In the genomic region with DNA sequence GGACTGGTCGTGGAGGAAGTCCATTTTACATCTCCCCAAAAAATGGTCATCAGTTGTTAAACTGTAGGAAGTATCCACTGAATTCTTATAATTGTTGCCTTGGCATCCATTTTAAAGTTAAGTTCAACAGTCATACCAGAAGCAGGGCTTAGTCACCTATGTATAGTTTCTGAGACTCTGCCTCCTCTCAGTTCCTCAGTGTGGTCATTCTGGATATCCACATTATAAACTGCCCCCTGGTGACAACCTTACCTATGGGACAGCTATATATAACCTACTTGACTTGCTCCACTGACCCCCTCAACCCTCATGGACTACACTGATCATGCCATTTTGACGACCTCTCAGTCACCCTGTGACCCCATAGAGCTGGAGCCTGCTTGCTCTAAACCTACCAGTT, we compare ENCODE assay signal across 14 cellular contexts.
A peak's percentile ranks its signal among the peaks of the same experiment; 100 is the strongest.
DNase-seq lines count a peak whose midpoint lies in the region; ATAC-seq lines count a peak whose summit lies in the region.
"Had no signal": no experiment of that assay in that cellular context is flagged by ENCODE, and none has a peak within 500 bp of the region (broad histone marks: within the 10 kb centered on the region; RNA-seq: fewer than 3 reads in every experiment).

No MANE protein-coding gene starts in this region.

- no peaks in the 10 kb centered on the region for H3K4me1 Mint-ChIP-seq in activated naive CD8-positive, alpha-beta T cell treated with anti-CD3 and anti-CD28 coated beads, Interleukin-2, amount 50 U/mL, for 24 hours
- H3K4me1 Mint-ChIP-seq: neural progenitor cell, T-helper 17 cell had no signal

- H3K27ac Mint-ChIP-seq in activated naive CD8-positive, alpha-beta T cell treated with anti-CD3 and anti-CD28 coated beads, Interleukin-2, amount 50 U/mL, for 24 hours, result no peak overlapping the region
- H3K27ac Mint-ChIP-seq: neural progenitor cell, T-helper 17 cell had no signal

- H3K27me3 Mint-ChIP-seq in activated naive CD8-positive, alpha-beta T cell treated with anti-CD3 and anti-CD28 coated beads, Interleukin-2, amount 50 U/mL, for 24 hours, result no peaks in the 10 kb centered on the region
- H3K27me3 Mint-ChIP-seq: T-helper 17 cell had no signal

- no peaks in the 10 kb centered on the region for H3K36me3 Mint-ChIP-seq in activated naive CD8-positive, alpha-beta T cell treated with anti-CD3 and anti-CD28 coated beads, Interleukin-2, amount 50 U/mL, for 24 hours (ENCODE audit: low read depth)
- H3K36me3 Mint-ChIP-seq: neural progenitor cell had no signal

- DNase-seq in activated naive CD8-positive, alpha-beta T cell treated with anti-CD3 and anti-CD28 coated beads, Interleukin-2, amount 50 U/mL, for 24 hours, result no peak
- DNase-seq in LoVo (ENCODE audit: low spot score) (no peak), GM19238 (ENCODE audit: insufficient read length, low spot score) (no peak), H4 (ENCODE audit: low spot score) (no peak)
- DNase-seq: left ventricle myocardium inferior; NCI-H1105 treated with DMSO at 0.1 percent for 48 hours; stimulated activated CD4-positive, alpha-beta T cell treated with anti-CD3 and anti-CD28 coated beads, Interleukin-15, amount 100 ng/mL, for 24 hours; stomach; T-helper 17 cell had no signal

- ATAC-seq in GM18508 (IDR thresholded peaks at IDR 0.05; ENCODE audit: insufficient read depth, unreplicated experiment), result peak; percentile 100
- peak; percentile 100 for ATAC-seq in GM21360 (IDR thresholded peaks at IDR 0.05; ENCODE audit: unreplicated experiment)
- peak; percentile 97 for ATAC-seq in HG02943 (IDR thresholded peaks at IDR 0.05; ENCODE audit: low read depth, unreplicated experiment)
- peak; percentile 100 for ATAC-seq in HG03565 (IDR thresholded peaks at IDR 0.05; ENCODE audit: unreplicated experiment)
- ATAC-seq in activated naive CD8-positive, alpha-beta T cell treated with anti-CD3 and anti-CD28 coated beads, Interleukin-2, amount 50 U/mL, for 24 hours, result no peak
- ATAC-seq: T-helper 17 cell had no signal

- H3K4me3 Mint-ChIP-seq in activated naive CD8-positive, alpha-beta T cell treated with anti-CD3 and anti-CD28 coated beads, Interleukin-2, amount 50 U/mL, for 24 hours, result no peak overlapping the region
- H3K4me3 Mint-ChIP-seq: neural progenitor cell, T-helper 17 cell had no signal

- H3K9me3 Mint-ChIP-seq in activated naive CD8-positive, alpha-beta T cell treated with anti-CD3 and anti-CD28 coated beads, Interleukin-2, amount 50 U/mL, for 24 hours, result peaks cover 4% of the 10 kb centered on the region
- H3K9me3 Mint-ChIP-seq: neural progenitor cell had no signal
